Comparison of ENCODE assay signal across 1 cellular context in the genomic region with DNA sequence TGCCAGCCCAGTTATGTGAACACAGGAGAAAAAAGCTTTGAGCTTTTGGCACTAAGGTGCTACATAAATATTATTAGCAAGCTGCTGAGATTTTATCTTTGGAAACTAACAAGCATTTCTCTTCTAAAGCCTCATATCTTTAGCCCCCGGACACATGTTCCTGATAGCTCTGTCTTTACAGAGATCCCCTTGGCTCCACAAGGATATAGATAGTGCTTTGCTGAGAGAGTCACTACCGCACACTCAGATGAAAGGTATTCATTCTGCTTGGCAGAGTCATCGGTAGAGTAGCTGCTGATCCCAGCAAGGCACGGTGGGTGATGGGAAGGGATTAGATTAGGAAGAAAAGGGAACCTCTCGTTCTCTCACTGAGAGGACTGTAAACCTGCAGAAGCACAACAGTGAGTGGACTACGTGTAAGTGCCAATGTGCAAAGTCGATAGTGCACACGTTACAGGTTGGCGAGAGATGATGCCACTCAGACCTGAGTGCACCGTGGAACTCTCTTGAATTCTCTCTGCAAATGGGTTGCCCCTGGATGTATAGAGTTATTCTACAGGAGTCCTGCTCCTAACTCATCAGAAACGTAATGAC.
TF ChIP-seq lines count a peak whose summit lies in the region.

No MANE protein-coding gene starts in this region.

TF ChIP-seq in IMR-90, 13 proteins besides CTCF, POLR2A, EP300 and RAD21 (continued from another document):
- TF ChIP-seq MAFK (IDR thresholded peaks at IDR 0.05; ENCODE audit: low read depth, low read length) = peak; percentile 56; the same call in 1 of the 2 replicates
TF ChIP-seq in IMR-90: peak in this region for 3; not testable (repeated sequence) for 10.
